1 cellular context compared by ENCODE assay signal in the genomic region with DNA sequence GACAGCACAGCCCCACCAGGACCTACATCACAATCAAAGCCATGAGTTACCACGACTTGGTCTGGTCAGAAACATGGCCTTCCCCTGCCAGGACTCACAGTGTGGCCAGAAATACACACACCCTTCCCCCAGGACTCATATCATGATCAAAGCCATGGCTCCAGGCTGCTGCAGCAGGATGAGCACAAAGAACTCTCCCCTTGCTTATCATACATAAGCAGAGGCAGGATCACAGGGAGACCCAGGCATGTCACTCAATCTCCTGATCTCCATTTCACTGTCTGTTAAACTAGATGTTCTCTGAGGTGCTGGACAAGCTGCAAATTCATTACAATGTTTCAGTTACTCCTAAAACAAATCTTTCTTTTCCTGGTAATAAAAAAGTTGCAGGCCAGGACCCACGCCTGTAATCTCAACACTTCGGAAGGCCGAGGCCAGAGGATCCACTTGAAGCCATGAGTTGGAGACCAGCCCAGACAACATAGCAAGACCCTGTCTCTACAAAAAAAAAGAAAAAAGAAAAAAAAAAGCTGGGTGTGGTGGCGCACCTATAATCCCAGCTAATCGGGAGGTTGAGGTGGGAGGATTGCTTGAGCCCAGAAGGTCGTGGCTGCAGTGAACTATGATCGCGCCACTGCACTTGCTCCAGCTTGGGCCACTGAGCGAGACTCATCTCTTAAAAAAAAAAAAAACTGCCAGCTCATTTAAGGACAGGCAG.
A peak's percentile ranks its signal among the peaks of the same experiment; 100 is the strongest.
TF ChIP-seq lines count a peak whose summit lies in the region.

No MANE protein-coding gene starts in this region.

TF ChIP-seq in K562, 482 proteins besides CTCF, POLR2A, EP300 and RAD21 (continued from another document):
- TF ChIP-seq HOMEZ (CRISPR knock-in tag; IDR thresholded peaks at IDR 0.05) (no peak), TEAD4 (IDR thresholded peaks at IDR 0.05; ENCODE audit: low read length) (peak; percentile 88), TEAD4 (CRISPR knock-in tag; IDR thresholded peaks at IDR 0.05; ENCODE audit: borderline replicate concordance) (no peak), HDAC2 (IDR thresholded peaks at IDR 0.05) (0 out of 2 replicates have a peak, but pooled peaks have one; percentile 10), ETS2 (tag; IDR thresholded peaks at IDR 0.05; ENCODE audit: borderline replicate concordance, poor library complexity, severe bottlenecking) (no peak), MTF1 (CRISPR knock-in tag; IDR thresholded peaks at IDR 0.05; ENCODE audit: borderline replicate concordance) (no peak), ZEB2 (IDR thresholded peaks at IDR 0.05) (no peak), KHSRP (IDR thresholded peaks at IDR 0.05) (no peak), FOXK2 (conservative IDR thresholded peaks at IDR 0.05 in 1 of 2, IDR thresholded peaks at IDR 0.05 in 1 of 2; ENCODE audit: low read depth in 2 of 2) (peak in 1 of 2 experiments; percentile 49; a peak in 1 of 4 replicates), RAD51 (IDR thresholded peaks at IDR 0.05; ENCODE audit: borderline replicate concordance, low read depth) (no peak), SIN3B (IDR thresholded peaks at IDR 0.05; ENCODE audit: low read depth) (no peak), ZNF830 (CRISPR knock-in tag; IDR thresholded peaks at IDR 0.05) (no peak), LEF1 (IDR thresholded peaks at IDR 0.05) (peak; percentile 87; the same call in 1 of the 2 replicates), ZNF212 (CRISPR knock-in tag; IDR thresholded peaks at IDR 0.05) (no peak), MAFK (IDR thresholded peaks at IDR 0.05; ENCODE audit: low read length) (no peak), SREBF1 (IDR thresholded peaks at IDR 0.05; ENCODE audit: borderline replicate concordance, low read depth, low read length) (no peak), ZNF384 (IDR thresholded peaks at IDR 0.05; ENCODE audit: low read depth, low read length) (peak; percentile 59; the same call in 1 of the 2 replicates), PKNOX1 (IDR thresholded peaks at IDR 0.05) (peak; percentile 98), RUNX1 (IDR thresholded peaks at IDR 0.05; ENCODE audit: low read depth) (no peak), ARID3B (CRISPR knock-in tag; IDR thresholded peaks at IDR 0.05; ENCODE audit: borderline replicate concordance) (no peak), FOSL1 (tag; conservative IDR thresholded peaks at IDR 0.05) (no peak), BCL6 (CRISPR knock-in tag; IDR thresholded peaks at IDR 0.05) (no peak), USF1 (CRISPR knock-in tag; IDR thresholded peaks at IDR 0.05) (no peak), ZNF217 (CRISPR knock-in tag; IDR thresholded peaks at IDR 0.05) (no peak), ZNF316 (IDR thresholded peaks at IDR 0.05) (no peak; the same call in 1 of the 2 replicates), NR1H2 (CRISPR knock-in tag; IDR thresholded peaks at IDR 0.05) (no peak), HDAC1 (IDR thresholded peaks at IDR 0.05) (peak in 1 of 2 experiments; percentile 40; a peak in 1 of 4 replicates), FOXP1 (CRISPR knock-in tag; IDR thresholded peaks at IDR 0.05) (no peak), MYC (IDR thresholded peaks at IDR 0.05; ENCODE audit: low read depth, low read length) (peak; percentile 53; the same call in 1 of the 2 replicates), MYC (CRISPR knock-in tag; IDR thresholded peaks at IDR 0.05; ENCODE audit: borderline replicate concordance, low read depth) (no peak), PHF21A (IDR thresholded peaks at IDR 0.05; ENCODE audit: borderline replicate concordance, low read depth) (no peak), ZNF347 (CRISPR knock-in tag; IDR thresholded peaks at IDR 0.05; ENCODE audit: low read depth) (no peak), PHB2 (IDR thresholded peaks at IDR 0.05; ENCODE audit: low read depth) (no peak), CBFB (CRISPR knock-in tag; IDR thresholded peaks at IDR 0.05) (no peak), MYNN (IDR thresholded peaks at IDR 0.05) (no peak), MYNN (CRISPR knock-in tag; IDR thresholded peaks at IDR 0.05) (no peak)
- TF ChIP-seq, protein P1, sequence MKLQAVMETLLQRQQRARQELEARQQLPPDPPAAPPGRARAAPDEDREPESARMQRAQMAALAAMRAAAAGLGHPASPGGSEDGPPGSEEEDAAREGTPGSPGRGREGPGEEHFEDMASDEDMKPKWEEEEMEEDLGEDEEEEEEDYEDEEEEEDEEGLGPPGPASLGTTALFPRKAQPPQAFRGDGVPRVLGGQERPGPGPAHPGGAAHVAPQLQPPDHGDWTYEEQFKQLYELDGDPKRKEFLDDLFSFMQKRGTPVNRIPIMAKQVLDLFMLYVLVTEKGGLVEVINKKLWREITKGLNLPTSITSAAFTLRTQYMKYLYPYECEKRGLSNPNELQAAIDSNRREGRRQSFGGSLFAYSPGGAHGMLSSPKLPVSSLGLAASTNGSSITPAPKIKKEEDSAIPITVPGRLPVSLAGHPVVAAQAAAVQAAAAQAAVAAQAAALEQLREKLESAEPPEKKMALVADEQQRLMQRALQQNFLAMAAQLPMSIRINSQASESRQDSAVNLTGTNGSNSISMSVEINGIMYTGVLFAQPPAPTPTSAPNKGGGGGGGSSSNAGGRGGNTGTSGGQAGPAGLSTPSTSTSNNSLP (IDR thresholded peaks at IDR 0.05; ENCODE audit: borderline replicate concordance, low read depth, low read length): 0 out of 2 replicates have a peak, but pooled peaks have one; percentile 32
- TF ChIP-seq, protein P2, sequence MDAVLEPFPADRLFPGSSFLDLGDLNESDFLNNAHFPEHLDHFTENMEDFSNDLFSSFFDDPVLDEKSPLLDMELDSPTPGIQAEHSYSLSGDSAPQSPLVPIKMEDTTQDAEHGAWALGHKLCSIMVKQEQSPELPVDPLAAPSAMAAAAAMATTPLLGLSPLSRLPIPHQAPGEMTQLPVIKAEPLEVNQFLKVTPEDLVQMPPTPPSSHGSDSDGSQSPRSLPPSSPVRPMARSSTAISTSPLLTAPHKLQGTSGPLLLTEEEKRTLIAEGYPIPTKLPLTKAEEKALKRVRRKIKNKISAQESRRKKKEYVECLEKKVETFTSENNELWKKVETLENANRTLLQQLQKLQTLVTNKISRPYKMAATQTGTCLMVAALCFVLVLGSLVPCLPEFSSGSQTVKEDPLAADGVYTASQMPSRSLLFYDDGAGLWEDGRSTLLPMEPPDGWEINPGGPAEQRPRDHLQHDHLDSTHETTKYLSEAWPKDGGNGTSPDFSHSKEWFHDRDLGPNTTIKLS (IDR thresholded peaks at IDR 0.05; ENCODE audit: borderline replicate concordance, low read depth): no peak
- TF ChIP-seq, protein P3, sequence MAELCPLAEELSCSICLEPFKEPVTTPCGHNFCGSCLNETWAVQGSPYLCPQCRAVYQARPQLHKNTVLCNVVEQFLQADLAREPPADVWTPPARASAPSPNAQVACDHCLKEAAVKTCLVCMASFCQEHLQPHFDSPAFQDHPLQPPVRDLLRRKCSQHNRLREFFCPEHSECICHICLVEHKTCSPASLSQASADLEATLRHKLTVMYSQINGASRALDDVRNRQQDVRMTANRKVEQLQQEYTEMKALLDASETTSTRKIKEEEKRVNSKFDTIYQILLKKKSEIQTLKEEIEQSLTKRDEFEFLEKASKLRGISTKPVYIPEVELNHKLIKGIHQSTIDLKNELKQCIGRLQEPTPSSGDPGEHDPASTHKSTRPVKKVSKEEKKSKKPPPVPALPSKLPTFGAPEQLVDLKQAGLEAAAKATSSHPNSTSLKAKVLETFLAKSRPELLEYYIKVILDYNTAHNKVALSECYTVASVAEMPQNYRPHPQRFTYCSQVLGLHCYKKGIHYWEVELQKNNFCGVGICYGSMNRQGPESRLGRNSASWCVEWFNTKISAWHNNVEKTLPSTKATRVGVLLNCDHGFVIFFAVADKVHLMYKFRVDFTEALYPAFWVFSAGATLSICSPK (IDR thresholded peaks at IDR 0.05; ENCODE audit: borderline replicate concordance): no peak
- TF ChIP-seq, protein P4, sequence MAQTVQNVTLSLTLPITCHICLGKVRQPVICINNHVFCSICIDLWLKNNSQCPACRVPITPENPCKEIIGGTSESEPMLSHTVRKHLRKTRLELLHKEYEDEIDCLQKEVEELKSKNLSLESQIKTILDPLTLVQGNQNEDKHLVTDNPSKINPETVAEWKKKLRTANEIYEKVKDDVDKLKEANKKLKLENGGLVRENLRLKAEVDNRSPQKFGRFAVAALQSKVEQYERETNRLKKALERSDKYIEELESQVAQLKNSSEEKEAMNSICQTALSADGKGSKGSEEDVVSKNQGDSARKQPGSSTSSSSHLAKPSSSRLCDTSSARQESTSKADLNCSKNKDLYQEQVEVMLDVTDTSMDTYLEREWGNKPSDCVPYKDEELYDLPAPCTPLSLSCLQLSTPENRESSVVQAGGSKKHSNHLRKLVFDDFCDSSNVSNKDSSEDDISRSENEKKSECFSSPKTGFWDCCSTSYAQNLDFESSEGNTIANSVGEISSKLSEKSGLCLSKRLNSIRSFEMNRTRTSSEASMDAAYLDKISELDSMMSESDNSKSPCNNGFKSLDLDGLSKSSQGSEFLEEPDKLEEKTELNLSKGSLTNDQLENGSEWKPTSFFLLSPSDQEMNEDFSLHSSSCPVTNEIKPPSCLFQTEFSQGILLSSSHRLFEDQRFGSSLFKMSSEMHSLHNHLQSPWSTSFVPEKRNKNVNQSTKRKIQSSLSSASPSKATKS (CRISPR knock-in tag; IDR thresholded peaks at IDR 0.05): no peak
